Comparison of ENCODE assay signal across 8 cellular contexts in genomic region chr16:1979271-1980025, GRCh38. TPM values are rescaled to one million over a fixed set of nuclear protein-coding genes. Genes with fewer than 3 reads are reported as not detected.
A peak's percentile ranks its signal among the peaks of the same experiment; 100 is the strongest.
DNase-seq lines count a peak whose midpoint lies in the region; ATAC-seq and TF ChIP-seq lines count a peak whose summit lies in the region.
"Had no signal": no experiment of that assay in that cellular context is flagged by ENCODE, and none has a peak within 500 bp of the region (broad histone marks: within the 10 kb centered on the region; RNA-seq: fewer than 3 reads in every experiment).

No MANE protein-coding gene starts in this region.

- ATAC-seq in GM19035 (IDR thresholded peaks at IDR 0.05; ENCODE audit: unreplicated experiment) = no peak
- no peak for ATAC-seq in GM21447 (IDR thresholded peaks at IDR 0.05; ENCODE audit: unreplicated experiment)
- ATAC-seq: activated T-cell treated with anti-CD3 and anti-CD28 coated beads, Interleukin-2, amount 50 U/mL, for 72 hours had no signal

- H3K4me3 Mint-ChIP-seq in mesothelial cell of epicardium = peak overlapping the region; percentile 46
- H3K4me3 Mint-ChIP-seq: activated T-cell treated with anti-CD3 and anti-CD28 coated beads, Interleukin-2, amount 50 U/mL, for 72 hours had no signal

- DNase-seq in activated CD4-positive, alpha-beta T cell treated with anti-CD3 and anti-CD28 coated beads, Interleukin-2, amount 50 U/mL, for 48 hours = peak; percentile 42 to 43
- peak in 1 of 2 experiments; percentile 65 for DNase-seq in mesothelial cell of epicardium (ENCODE audit: low spot score in 2 of 2, unreplicated experiment in 2 of 2)
- no peak for DNase-seq in SIG-M5 (lab: John Stamatoyannopoulos, UW)

- no peaks in the 10 kb centered on the region for H3K9me3 Mint-ChIP-seq in mesothelial cell of epicardium
- H3K9me3 Mint-ChIP-seq: activated T-cell treated with anti-CD3 and anti-CD28 coated beads, Interleukin-2, amount 50 U/mL, for 72 hours had no signal

- H3K4me1 Mint-ChIP-seq in mesothelial cell of epicardium = peaks cover 4% of the 10 kb centered on the region

- peak overlapping the region; percentile 7; the same call in 1 of the 2 replicates for H3K4me3 ChIP-seq in HEK293 (ENCODE audit: low read depth, low read length)

- peaks cover 4% of the 10 kb centered on the region; the same call in 1 of the 2 replicates for H3K4me1 ChIP-seq in HEK293 (ENCODE audit: control insufficient read depth, insufficient read depth, low read length)

- no peaks in the 10 kb centered on the region for H3K9me3 ChIP-seq in HEK293 (ENCODE audit: control insufficient read depth, insufficient read depth, low read depth, low read length)

- no peak overlapping the region for H3K27ac ChIP-seq in HEK293 (ENCODE audit: extremely low read depth, low read depth, low read length)

- CTCF ChIA-PET in HEK293 (lab: Yijun Ruan, JAX) = interaction anchor here (0.6 to 0.7 kb wide), 2 partner anchors 8 to 115 kb away, joined by 3 to 6 read pairs; no protein-coding TSS in a partner anchor

- H3K36me3 Mint-ChIP-seq in mesothelial cell of epicardium = peaks cover 9% of the 10 kb centered on the region

- H3K27ac Mint-ChIP-seq in mesothelial cell of epicardium = no peak overlapping the region
- H3K27ac Mint-ChIP-seq: activated T-cell treated with anti-CD3 and anti-CD28 coated beads, Interleukin-2, amount 50 U/mL, for 72 hours had no signal

- TF ChIP-seq CTCF in HEK293 (tag by site-specific recombination; IDR thresholded peaks at IDR 0.05) = no peak
- no peak for TF ChIP-seq CTCF in mesothelial cell of epicardium (IDR thresholded peaks at IDR 0.05; ENCODE audit: unreplicated experiment)

- POLR2A ChIA-PET in HEK293 (lab: Yijun Ruan, JAX) = interaction anchor here (0.6 to 10.1 kb wide), 5 partner anchors 14 to 197 kb away, joined by 3 to 76 read pairs (median 4); partner anchors contain the start of genes MSRB1, NUBP2, RPS2 and SPSB3

- H3K36me3 ChIP-seq in HEK293 (ENCODE audit: control insufficient read depth in 2 of 2, insufficient read depth in 1 of 2, low read length in 2 of 2) = peaks cover 0 to 54% of the 10 kb centered on the region in 2 experiments; a peak in 1 of 3 replicates

- peaks cover 51% of the 10 kb centered on the region for H3K27me3 Mint-ChIP-seq in mesothelial cell of epicardium (ENCODE audit: low read depth)

TF ChIP-seq in HEK293, 187 proteins besides CTCF, POLR2A, EP300 and RAD21:
- TF ChIP-seq KLF1 (tag by site-specific recombination; IDR thresholded peaks at IDR 0.05) (peak; percentile 16; the same call in 1 of the 2 replicates), KLF8 (tag by site-specific recombination; IDR thresholded peaks at IDR 0.05) (peak; percentile 32; the same call in 1 of the 2 replicates), SALL2 (tag by site-specific recombination; IDR thresholded peaks at IDR 0.05; ENCODE audit: borderline replicate concordance) (no peak)
TF ChIP-seq in HEK293: peak in this region for 2.

RNA-seq across cellular contexts. Expression of gene NOXO1, which starts 1.8 kb away (rescaled TPM):
- 0.42 to 1.3 TPM (median 0.73 TPM) in 3 replicates for total RNA-seq in mesothelial cell of epicardium

RNA-seq across cellular contexts. Expression of gene GFER, which starts 4.5 kb away (rescaled TPM):
- total RNA-seq in mesothelial cell of epicardium = 22.8 to 26.5 TPM (median 23.7 TPM) in 3 replicates

RNA-seq across cellular contexts. Expression of gene TBL3, which starts 7.6 kb away (rescaled TPM):
- 35.5 to 40.6 TPM (median 37.2 TPM) in 3 replicates for total RNA-seq in mesothelial cell of epicardium

RNA-seq across cellular contexts. Expression of gene SYNGR3, which starts 10.3 kb away (rescaled TPM):
- total RNA-seq in mesothelial cell of epicardium = 0.49 to 1.3 TPM (median 1.0 TPM) in 3 replicates

RNA-seq across cellular contexts. Expression of gene RNF151, which starts 12.8 kb away (rescaled TPM):
- total RNA-seq in mesothelial cell of epicardium = not detected in 3 replicates
- total RNA-seq: NCI-H460 had no signal
